Comparison of ENCODE assay signal across 8 cellular contexts in the genomic region with DNA sequence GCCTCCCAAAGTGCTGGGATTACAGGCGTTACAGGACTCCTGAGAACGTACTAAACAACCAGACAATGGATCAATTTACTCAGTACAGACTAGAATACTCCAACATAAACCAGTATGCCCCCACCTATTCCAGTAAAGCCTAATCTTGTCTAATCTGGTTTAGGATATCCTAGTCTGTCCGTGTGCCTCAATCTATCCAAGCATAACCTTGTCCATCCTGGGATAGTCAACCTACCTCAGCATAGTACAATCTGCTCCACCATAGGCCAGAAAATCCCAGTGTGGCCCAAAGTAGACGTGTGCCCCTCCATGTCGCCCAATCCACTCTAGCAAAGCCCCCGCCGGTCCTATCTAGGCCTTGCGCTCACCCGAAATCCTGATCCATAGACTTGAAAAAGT. TPM values are rescaled to one million over a fixed set of nuclear protein-coding genes. Genes with fewer than 3 reads are reported as not detected.
A peak's percentile ranks its signal among the peaks of the same experiment; 100 is the strongest.
DNase-seq lines count a peak whose midpoint lies in the region; ATAC-seq, FAIRE-seq and TF ChIP-seq lines count a peak whose summit lies in the region.

No MANE protein-coding gene starts in this region.

- TF ChIP-seq EP300 in suprapubic skin (IDR thresholded peaks at IDR 0.05) = no peak

- CTCF ChIA-PET in activated naive CD4-positive, alpha-beta T cell treated with anti-CD3 and anti-CD28 coated beads, Interleukin-2, amount 10 ng/mL, durations not matched to agents 7 days and 5 days (lab: Charles Lee) = interaction anchor here (1.0 kb wide), 1 partner anchor 19 kb away, joined by 4 read pairs; no protein-coding TSS in a partner anchor

- no peaks in the 10 kb centered on the region for H3K27me3 ChIP-seq in suprapubic skin

- ATAC-seq in HG03442 (IDR thresholded peaks at IDR 0.05; ENCODE audit: unreplicated experiment) (no peak), HG02588 (IDR thresholded peaks at IDR 0.05; ENCODE audit: unreplicated experiment) (no peak)

- peak overlapping the region; percentile 91 for H3K27ac ChIP-seq in angular gyrus (ENCODE audit: low read depth, low read length)
- peak overlapping the region; percentile 87 for H3K27ac ChIP-seq in suprapubic skin

- peaks cover 51% of the 10 kb centered on the region for H3K4me1 Mint-ChIP-seq in activated naive CD4-positive, alpha-beta T cell treated with anti-CD3 and anti-CD28 coated beads, Interleukin-2, amount 10 ng/mL, durations not matched to agents 7 days and 5 days

- no peak for TF ChIP-seq POLR2A in suprapubic skin (IDR thresholded peaks at IDR 0.05)

- peak overlapping the region; percentile 83 for H3K4me3 ChIP-seq in suprapubic skin

- H3K4me1 ChIP-seq in suprapubic skin = peaks cover 66% of the 10 kb centered on the region

- peaks cover 12% of the 10 kb centered on the region for H3K36me3 ChIP-seq in suprapubic skin

- TF ChIP-seq CTCF in suprapubic skin (IDR thresholded peaks at IDR 0.05) = no peak

- no peaks in the 10 kb centered on the region for H3K9me3 Mint-ChIP-seq in activated naive CD4-positive, alpha-beta T cell treated with anti-CD3 and anti-CD28 coated beads, Interleukin-2, amount 10 ng/mL, durations not matched to agents 7 days and 5 days

- FAIRE-seq in urothelium cell line (lab: Jason Lieb, UNC) = no peak

- peak overlapping the region; percentile 98 for H3K4me3 Mint-ChIP-seq in activated naive CD4-positive, alpha-beta T cell treated with anti-CD3 and anti-CD28 coated beads, Interleukin-2, amount 10 ng/mL, durations not matched to agents 7 days and 5 days

- no peaks in the 10 kb centered on the region for H3K9me3 ChIP-seq in suprapubic skin

- H3K27me3 Mint-ChIP-seq in activated naive CD4-positive, alpha-beta T cell treated with anti-CD3 and anti-CD28 coated beads, Interleukin-2, amount 10 ng/mL, durations not matched to agents 7 days and 5 days = no peaks in the 10 kb centered on the region

- DNase-seq in activated naive CD4-positive, alpha-beta T cell treated with anti-CD3 and anti-CD28 coated beads, Interleukin-2, amount 10 ng/mL, durations not matched to agents 7 days and 5 days = no peak
- no peak for DNase-seq in activated naive CD4-positive, alpha-beta T cell treated with Interleukin-2 at 50 U/mL for 16 hours
- DNase-seq in kidney glomerular epithelial cell (lab: John Stamatoyannopoulos, UW) (peak; percentile 44), suprapubic skin (ENCODE audit: low spot score in 2 of 2) (no peak), urothelium cell line (ENCODE audit: low spot score) (no peak)

- 0% methylated on average over 9 of the region's 9 CpGs for WGBS in suprapubic skin

- peaks cover 59% of the 10 kb centered on the region for H3K36me3 Mint-ChIP-seq in activated naive CD4-positive, alpha-beta T cell treated with anti-CD3 and anti-CD28 coated beads, Interleukin-2, amount 10 ng/mL, durations not matched to agents 7 days and 5 days

- H3K27ac Mint-ChIP-seq in activated naive CD4-positive, alpha-beta T cell treated with anti-CD3 and anti-CD28 coated beads, Interleukin-2, amount 10 ng/mL, durations not matched to agents 7 days and 5 days = peak overlapping the region; percentile 88

RNA-seq across cellular contexts. Expression of a gene that starts 0.6 kb away (rescaled TPM):
- 10 to 100 TPM; 53.2 to 78.1 (median 55.5) TPM for total RNA-seq in suprapubic skin

RNA-seq across cellular contexts. Expression of a gene that starts 5.6 kb away (rescaled TPM):
- 10 to 100 TPM; 19.0 to 35.0 (median 29.1) TPM for total RNA-seq in suprapubic skin

RNA-seq across cellular contexts. Expression of a gene that starts 8.5 kb away (rescaled TPM):
- 100 to 1,000 TPM; 446 to 840 (median 533) TPM for total RNA-seq in suprapubic skin

RNA-seq across cellular contexts. Expression of a gene that starts 14.0 kb away (rescaled TPM):
- total RNA-seq in suprapubic skin = 1,000 to 10,000 TPM in 1 of 4 donors, 100 to 1,000 TPM in 3; 565 to 1,687 (median 703) TPM

RNA-seq across cellular contexts. Expression of a gene that starts 14.1 kb away (rescaled TPM):
- 10 to 100 TPM in 1 of 4 donors, 1 to 10 TPM in 3; 2.9 to 12.7 (median 3.2) TPM for total RNA-seq in suprapubic skin
